In the genomic region with DNA sequence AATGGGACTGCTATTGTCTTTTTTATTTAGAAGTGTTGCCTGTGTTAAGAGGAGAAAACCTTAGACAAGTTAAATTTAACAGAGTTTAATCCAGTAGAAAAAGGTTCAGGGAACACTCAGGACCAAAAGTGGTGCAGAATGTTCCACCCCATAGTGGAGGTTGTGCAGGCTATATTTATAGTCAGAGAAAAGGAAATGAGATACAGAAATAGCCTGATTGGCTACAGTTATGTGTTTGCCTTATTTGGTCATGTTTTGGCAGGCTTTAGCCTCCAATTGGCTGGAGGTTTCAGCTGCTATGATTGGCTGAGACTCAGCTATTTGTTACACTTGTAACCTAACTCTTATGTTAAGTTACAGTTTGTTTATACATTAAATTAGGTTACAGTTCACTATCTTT, we compare ENCODE assay signal across 14 cellular contexts. TPM values are rescaled to one million over a fixed set of nuclear protein-coding genes. Genes with fewer than 3 reads are reported as not detected.
A peak's percentile ranks its signal among the peaks of the same experiment; 100 is the strongest.
DNase-seq lines count a peak whose midpoint lies in the region; ATAC-seq, FAIRE-seq and TF ChIP-seq lines count a peak whose summit lies in the region.
"Had no signal": no experiment of that assay in that cellular context is flagged by ENCODE, and none has a peak within 500 bp of the region (broad histone marks: within the 10 kb centered on the region; RNA-seq: fewer than 3 reads in every experiment).

No MANE protein-coding gene starts in this region.

- no peak for TF ChIP-seq POLR2A in H1 (IDR thresholded peaks at IDR 0.05; ENCODE audit: control extremely low read depth in 1 of 2, low read depth in 2 of 2, low read length in 2 of 2)

- H3K56ac ChIP-seq in H1 (replicated peaks; ENCODE audit: insufficient read length, low read depth, low read length) = no peak overlapping the region

- TF ChIP-seq CTCF in H1 (IDR thresholded peaks at IDR 0.05; ENCODE audit: control extremely low read depth in 1 of 3, insufficient read depth in 1 of 3, low read depth in 1 of 3, low read length in 3 of 3) = no peak

- no peak overlapping the region for H2BK15ac ChIP-seq in H1 (ENCODE audit: low read length)

- DNase-seq in activated naive CD4-positive, alpha-beta T cell treated with anti-CD3 and anti-CD28 coated beads for 36 hours = no peak
- DNase-seq in activated naive CD4-positive, alpha-beta T cell treated with anti-CD3 and anti-CD28 coated beads, Interleukin-2, amount 50 U/mL, for 16 hours = no peak
- DNase-seq in NCI-H460 (ENCODE audit: extremely low read depth, low read depth) (peak; percentile 13), H1 (ENCODE audit: low read depth in 1 of 2, low spot score in 2 of 2) (no peak), posterior cingulate gyrus (no peak)
- no peak for DNase-seq in stimulated activated effector memory CD8-positive, alpha-beta T cell treated with anti-CD3 and anti-CD28 coated beads, Interleukin-12 subunit alpha, Interleukin-12 subunit beta, amount 100 ng/mL, for 72 hours (ENCODE audit: low spot score in 2 of 2)
- DNase-seq in NK-92 treated with Interleukin-12 subunit alpha and Interleukin-12 subunit beta, amount 100 ng/mL, for 24 hours (lab: John Stamatoyannopoulos, UW) = no peak
- DNase-seq: activated naive CD4-positive, alpha-beta T cell treated with Interleukin-2 at 50 U/mL for 16 hours; CD4-positive, alpha-beta T cell; midbrain; NCI-H510A treated with DMSO at 0.1 percent for 48 hours had no signal

- H3K27me3 Mint-ChIP-seq in activated naive CD4-positive, alpha-beta T cell treated with anti-CD3 and anti-CD28 coated beads for 36 hours (ENCODE audit: low read depth) = no peaks in the 10 kb centered on the region
- H3K27me3 Mint-ChIP-seq: CD4-positive, alpha-beta T cell had no signal

- peaks cover 0 to 31% (median 11%) of the 10 kb centered on the region in 4 experiments; a peak in 6 of 8 replicates for H3K36me3 ChIP-seq in H1 (ENCODE audit: control insufficient read depth in 2 of 4, insufficient read depth in 4 of 4, low read length in 3 of 4)

- no peaks in the 10 kb centered on the region for H3K9me3 ChIP-seq in H1 (ENCODE audit: insufficient read depth in 2 of 2, low read depth in 1 of 2, low read length in 1 of 2)

- H3K4me1 Mint-ChIP-seq in activated naive CD4-positive, alpha-beta T cell treated with anti-CD3 and anti-CD28 coated beads for 36 hours (ENCODE audit: low read depth) = peaks cover 45% of the 10 kb centered on the region
- H3K4me1 Mint-ChIP-seq in stimulated activated effector memory CD8-positive, alpha-beta T cell treated with anti-CD3 and anti-CD28 coated beads, Interleukin-12 subunit alpha, Interleukin-12 subunit beta, amount 100 ng/mL, for 72 hours = peaks cover 50% of the 10 kb centered on the region

- no peak for TF ChIP-seq EP300 in H1 (IDR thresholded peaks at IDR 0.05; ENCODE audit: borderline replicate concordance in 1 of 2, low read depth in 2 of 2, low read length in 2 of 2)

- TF ChIP-seq RAD21 in H1 (IDR thresholded peaks at IDR 0.05 in 1 of 2, conservative IDR thresholded peaks at IDR 0.05 in 1 of 2; ENCODE audit: low read depth in 2 of 2, low read length in 2 of 2) = no peak

- H3K23ac ChIP-seq in H1 (ENCODE audit: insufficient read length) = no peak overlapping the region

- no peak overlapping the region for H3K27ac ChIP-seq in H1 (ENCODE audit: low read depth, low read length)

- intact Hi-C loops in activated naive CD4-positive, alpha-beta T cell treated with anti-CD3 and anti-CD28 coated beads for 36 hours (cut with micrococcal nuclease) = no loop called here
- intact Hi-C loops in posterior cingulate gyrus (cut with DNase I) = loop anchor here (5.0 kb wide), 1 partner anchor 154 kb away; no protein-coding TSS in a partner anchor

- no peak overlapping the region for H2BK120ac ChIP-seq in H1 (replicated peaks; ENCODE audit: low read depth, low read length)

- no peak overlapping the region for H2BK5ac ChIP-seq in H1 (ENCODE audit: low read depth, low read length)

- H3K79me2 ChIP-seq in H1 (ENCODE audit: control insufficient read depth in 1 of 2, insufficient read depth in 2 of 2, low read length in 2 of 2) = peaks cover 0 to 26% of the 10 kb centered on the region in 2 experiments; a peak in 2 of 4 replicates

- no peak overlapping the region for H3K14ac ChIP-seq in H1 (ENCODE audit: insufficient read length)

- H3K9ac ChIP-seq in H1 (replicated peaks in 1 of 4; ENCODE audit: extremely low read depth in 1 of 4, low read depth in 3 of 4, low read length in 3 of 4) = no peak overlapping the region

- no peak overlapping the region for H3K4me3 ChIP-seq in H1 (ENCODE audit: extremely low read depth in 1 of 4, insufficient read depth in 2 of 4, low read depth in 3 of 4, low read length in 4 of 4)

- H4K91ac ChIP-seq in H1 (replicated peaks; ENCODE audit: insufficient read length, low read length) = no peak overlapping the region

- peak overlapping the region; percentile 2 for H3K27ac Mint-ChIP-seq in activated naive CD4-positive, alpha-beta T cell treated with anti-CD3 and anti-CD28 coated beads for 36 hours
- H3K27ac Mint-ChIP-seq in stimulated activated effector memory CD8-positive, alpha-beta T cell treated with anti-CD3 and anti-CD28 coated beads, Interleukin-12 subunit alpha, Interleukin-12 subunit beta, amount 100 ng/mL, for 72 hours = peak overlapping the region; percentile 98
- H3K27ac Mint-ChIP-seq: CD4-positive, alpha-beta T cell had no signal

- no peak overlapping the region for H2AFZ ChIP-seq in H1 (ENCODE audit: low read length)

- H3K4me2 ChIP-seq in H1 (ENCODE audit: insufficient read depth in 1 of 2, low read depth in 2 of 2, low read length in 2 of 2) = no peak overlapping the region

- H2BK20ac ChIP-seq in H1 (ENCODE audit: low read length) = no peak overlapping the region

- H2BK12ac ChIP-seq in H1 (ENCODE audit: low read depth, low read length) = no peak overlapping the region

- H3K4me3 Mint-ChIP-seq in activated naive CD4-positive, alpha-beta T cell treated with anti-CD3 and anti-CD28 coated beads for 36 hours = no peak overlapping the region
- H3K4me3 Mint-ChIP-seq in stimulated activated effector memory CD8-positive, alpha-beta T cell treated with anti-CD3 and anti-CD28 coated beads, Interleukin-12 subunit alpha, Interleukin-12 subunit beta, amount 100 ng/mL, for 72 hours = no peak overlapping the region
- H3K4me3 Mint-ChIP-seq: CD4-positive, alpha-beta T cell had no signal

- peaks cover 11% of the 10 kb centered on the region; the same call in 1 of the 2 replicates for H3K79me1 ChIP-seq in H1 (ENCODE audit: low read depth, low read length)

- FAIRE-seq in H1 (lab: Jason Lieb, UNC) = no peak
- FAIRE-seq: TTC549 had no signal

- POLR2A ChIA-PET in H1 (lab: Charles Lee; ENCODE audit: partially characterized antibody) = interaction anchor here (0.6 kb wide), 1 partner anchor 70 kb away, joined by 3 read pairs; no protein-coding TSS in a partner anchor

- H4K5ac ChIP-seq in H1 (ENCODE audit: insufficient read length, low read depth, low read length) = no peak overlapping the region

- no peak overlapping the region for H2AK5ac ChIP-seq in H1 (ENCODE audit: low read depth, low read length)

- ATAC-seq in stimulated activated effector memory CD8-positive, alpha-beta T cell treated with anti-CD3 and anti-CD28 coated beads, Interleukin-12 subunit alpha, Interleukin-12 subunit beta, amount 100 ng/mL, for 72 hours = no peak
- ATAC-seq in HG02884 (IDR thresholded peaks at IDR 0.05; ENCODE audit: unreplicated experiment) = no peak

- no peaks in the 10 kb centered on the region; a peak in 2 of 7 replicates for H3K4me1 ChIP-seq in H1 (replicated peaks in 1 of 4; ENCODE audit: control insufficient read depth in 3 of 4, insufficient read depth in 4 of 4, low read length in 3 of 4)

- no peak overlapping the region for H3K4ac ChIP-seq in H1 (replicated peaks; ENCODE audit: insufficient read length, low read depth, low read length)

- no peaks in the 10 kb centered on the region for H3K9me3 Mint-ChIP-seq in activated naive CD4-positive, alpha-beta T cell treated with anti-CD3 and anti-CD28 coated beads for 36 hours
- H3K9me3 Mint-ChIP-seq in stimulated activated effector memory CD8-positive, alpha-beta T cell treated with anti-CD3 and anti-CD28 coated beads, Interleukin-12 subunit alpha, Interleukin-12 subunit beta, amount 100 ng/mL, for 72 hours = no peaks in the 10 kb centered on the region
- H3K9me3 Mint-ChIP-seq: CD4-positive, alpha-beta T cell had no signal

- peaks cover 0 to 2% of the 10 kb centered on the region in 2 experiments for H4K20me1 ChIP-seq in H1 (replicated peaks in 1 of 2; ENCODE audit: control insufficient read depth in 1 of 2, insufficient read depth in 2 of 2, low read length in 2 of 2)

- peaks cover 5% of the 10 kb centered on the region for H3K23me2 ChIP-seq in H1 (ENCODE audit: low read depth, low read length)

- H3K36me3 Mint-ChIP-seq in activated naive CD4-positive, alpha-beta T cell treated with anti-CD3 and anti-CD28 coated beads for 36 hours (ENCODE audit: low read depth) = peaks cover 34% of the 10 kb centered on the region
- H3K36me3 Mint-ChIP-seq in stimulated activated effector memory CD8-positive, alpha-beta T cell treated with anti-CD3 and anti-CD28 coated beads, Interleukin-12 subunit alpha, Interleukin-12 subunit beta, amount 100 ng/mL, for 72 hours = peaks cover 66% of the 10 kb centered on the region

- CTCF ChIA-PET in activated naive CD4-positive, alpha-beta T cell treated with anti-CD3 and anti-CD28 coated beads for 36 hours (lab: Charles Lee) = interaction anchor here (0.9 kb wide), 1 partner anchor 9 kb away, joined by 3 read pairs; no protein-coding TSS in a partner anchor
- CTCF ChIA-PET in H1 (lab: Charles Lee; ENCODE audit: partially characterized antibody) = interaction anchor here (2.4 kb wide), 1 partner anchor 9 kb away, joined by 8 read pairs; no protein-coding TSS in a partner anchor

- H4K8ac ChIP-seq in H1 (ENCODE audit: extremely low read depth, insufficient read depth, low read length) = no peak overlapping the region

- no peak overlapping the region for H3K18ac ChIP-seq in H1 (ENCODE audit: extremely low read depth, low read length)

- H3K27me3 ChIP-seq in H1 (replicated peaks in 1 of 4; ENCODE audit: control insufficient read depth in 3 of 4, extremely low read depth in 1 of 4, insufficient read depth in 3 of 4, low read length in 3 of 4) = no peaks in the 10 kb centered on the region

RNA-seq across cellular contexts. Expression of gene STAMBP, which starts 4.1 kb away (rescaled TPM):
- total RNA-seq in activated naive CD4-positive, alpha-beta T cell treated with anti-CD3 and anti-CD28 coated beads for 36 hours = 10 to 100 TPM; 80.5 to 80.7 TPM
- 81.2 and 88.6 TPM in 2 replicates for total RNA-seq in NCI-H460 (2014; rRNA removed; shearing (Covaris generic))
- 39.2 and 58.7 TPM in 2 replicates for polyA plus RNA-seq in NCI-H460 (2014; cell fraction: nucleus; rRNA removed)
- 49.7 and 50.5 TPM in 2 replicates for total RNA-seq in H1 (2021; fragmentation: NEBNext Ultra II Directional; extraction: Animal tissue kit (Norgen Biotek cat#: 25700))
- polyA plus RNA-seq in H1 (2011; rRNA removed) = 32.6 and 35.8 TPM in 2 replicates
- polyA plus RNA-seq in H1 (2011; cell fraction: cytosol; rRNA removed) = 41.4 TPM
- polyA plus RNA-seq in H1 (2011; cell fraction: nucleus; rRNA removed) = 41.9 TPM
- 31.3 to 45.5 TPM (median 37.2 TPM) in 4 replicates for polyA plus RNA-seq in H1 (2012, experiment 1 of 2)
- polyA plus RNA-seq in H1 (2012, experiment 2 of 2) = 7.1 TPM
- polyA plus RNA-seq in H1 (2013, experiment 1 of 2) = 53.9 TPM
- 55.3 TPM for polyA plus RNA-seq in H1 (2013, experiment 2 of 2)
- 53.3 and 54.9 TPM in 2 replicates for polyA minus RNA-seq in H1 (2011; rRNA and poly(A)+ RNA removed)
- 25.6 TPM for polyA minus RNA-seq in H1 (2011; cell fraction: cytosol; rRNA and poly(A)+ RNA removed)
- 24.6 TPM for polyA minus RNA-seq in H1 (2011; cell fraction: nucleus; rRNA and poly(A)+ RNA removed)

RNA-seq across cellular contexts. Expression of gene C2orf78, which starts 48.9 kb away (rescaled TPM):
- not detected for total RNA-seq in activated naive CD4-positive, alpha-beta T cell treated with anti-CD3 and anti-CD28 coated beads for 36 hours
- not detected in 2 replicates for total RNA-seq in NCI-H460 (2014; rRNA removed; shearing (Covaris generic))
- not detected in 2 replicates for polyA plus RNA-seq in NCI-H460 (2014; cell fraction: nucleus; rRNA removed)
- 0.21 and 0.39 TPM in 2 replicates for total RNA-seq in H1 (2021; fragmentation: NEBNext Ultra II Directional; extraction: Animal tissue kit (Norgen Biotek cat#: 25700))
- 0.88 and 0.89 TPM in 2 replicates for polyA plus RNA-seq in H1 (2011; rRNA removed)
- 0.94 TPM for polyA plus RNA-seq in H1 (2011; cell fraction: cytosol; rRNA removed)
- 0.57 TPM for polyA plus RNA-seq in H1 (2011; cell fraction: nucleus; rRNA removed)
- 0.11 to 0.35 TPM (median 0.16 TPM) in 4 replicates for polyA plus RNA-seq in H1 (2012, experiment 1 of 2)
- not detected for polyA plus RNA-seq in H1 (2012, experiment 2 of 2)
- polyA plus RNA-seq in H1 (2013, experiment 1 of 2) = 0.53 TPM
- 0.70 TPM for polyA plus RNA-seq in H1 (2013, experiment 2 of 2)
- 0.83 and 0.91 TPM in 2 replicates for polyA minus RNA-seq in H1 (2011; rRNA and poly(A)+ RNA removed)
- polyA minus RNA-seq in H1 (2011; cell fraction: cytosol; rRNA and poly(A)+ RNA removed) = 0.44 TPM
- 0.60 TPM for polyA minus RNA-seq in H1 (2011; cell fraction: nucleus; rRNA and poly(A)+ RNA removed)
- total RNA-seq: CD4-positive, alpha-beta T cell; epithelial cell of proximal tubule had no signal

RNA-seq across cellular contexts. Expression of gene DUSP11, which starts 53.0 kb away (rescaled TPM):
- 10 to 100 TPM; 22.7 to 24.4 TPM for total RNA-seq in activated naive CD4-positive, alpha-beta T cell treated with anti-CD3 and anti-CD28 coated beads for 36 hours
- total RNA-seq in NCI-H460 (2014; rRNA removed; shearing (Covaris generic)) = 35.0 and 36.6 TPM in 2 replicates
- polyA plus RNA-seq in NCI-H460 (2014; cell fraction: nucleus; rRNA removed) = 9.0 and 11.4 TPM in 2 replicates
- total RNA-seq in H1 (2021; fragmentation: NEBNext Ultra II Directional; extraction: Animal tissue kit (Norgen Biotek cat#: 25700)) = 17.8 and 19.1 TPM in 2 replicates
- 7.0 and 12.2 TPM in 2 replicates for polyA plus RNA-seq in H1 (2011; rRNA removed)
- 13.8 TPM for polyA plus RNA-seq in H1 (2011; cell fraction: cytosol; rRNA removed)
- polyA plus RNA-seq in H1 (2011; cell fraction: nucleus; rRNA removed) = 5.2 TPM
- 9.8 to 16.3 TPM (median 10.9 TPM) in 4 replicates for polyA plus RNA-seq in H1 (2012, experiment 1 of 2)
- 9.0 TPM for polyA plus RNA-seq in H1 (2012, experiment 2 of 2)
- polyA plus RNA-seq in H1 (2013, experiment 1 of 2) = 14.5 TPM
- polyA plus RNA-seq in H1 (2013, experiment 2 of 2) = 14.2 TPM
- polyA minus RNA-seq in H1 (2011; rRNA and poly(A)+ RNA removed) = 5.9 and 9.1 TPM in 2 replicates
- 9.0 TPM for polyA minus RNA-seq in H1 (2011; cell fraction: cytosol; rRNA and poly(A)+ RNA removed)
- polyA minus RNA-seq in H1 (2011; cell fraction: nucleus; rRNA and poly(A)+ RNA removed) = 13.1 TPM

RNA-seq across cellular contexts. Expression of gene ACTG2, which starts 59.9 kb away (rescaled TPM):
- not detected for total RNA-seq in activated naive CD4-positive, alpha-beta T cell treated with anti-CD3 and anti-CD28 coated beads for 36 hours
- not detected in 2 replicates for total RNA-seq in NCI-H460 (2014; rRNA removed; shearing (Covaris generic))
- not detected in 2 replicates for polyA plus RNA-seq in NCI-H460 (2014; cell fraction: nucleus; rRNA removed)
- 11.0 and 13.7 TPM in 2 replicates for total RNA-seq in H1 (2021; fragmentation: NEBNext Ultra II Directional; extraction: Animal tissue kit (Norgen Biotek cat#: 25700))
- polyA plus RNA-seq in H1 (2011; rRNA removed) = 4.8 and 6.2 TPM in 2 replicates
- polyA plus RNA-seq in H1 (2011; cell fraction: cytosol; rRNA removed) = 4.3 TPM
- 5.4 TPM for polyA plus RNA-seq in H1 (2011; cell fraction: nucleus; rRNA removed)
- 8.0 to 21.0 TPM (median 12.5 TPM) in 4 replicates for polyA plus RNA-seq in H1 (2012, experiment 1 of 2)
- polyA plus RNA-seq in H1 (2012, experiment 2 of 2) = 13.2 TPM
- polyA plus RNA-seq in H1 (2013, experiment 1 of 2) = 11.0 TPM
- polyA plus RNA-seq in H1 (2013, experiment 2 of 2) = 12.2 TPM
- polyA minus RNA-seq in H1 (2011; rRNA and poly(A)+ RNA removed) = 8.7 and 13.5 TPM in 2 replicates
- 2.4 TPM for polyA minus RNA-seq in H1 (2011; cell fraction: cytosol; rRNA and poly(A)+ RNA removed)
- polyA minus RNA-seq in H1 (2011; cell fraction: nucleus; rRNA and poly(A)+ RNA removed) = 3.9 TPM
- total RNA-seq: CD4-positive, alpha-beta T cell; epithelial cell of proximal tubule had no signal
